In genomic region chr20:49277786-49278035, GRCh38 we compare ENCODE assay signal across 8 cellular contexts. TPM values are rescaled to one million over a fixed set of nuclear protein-coding genes. Genes with fewer than 3 reads are reported as not detected.
DNase-seq lines count a peak whose midpoint lies in the region; ATAC-seq and TF ChIP-seq lines count a peak whose summit lies in the region.

No MANE protein-coding gene starts in this region.

- H3K9me3 ChIP-seq in WERI-Rb-1 (ENCODE audit: severe bottlenecking) (peaks cover 12% of the 10 kb centered on the region), gastroesophageal sphincter (peaks cover 0 to 13% (median 0%) of the 10 kb centered on the region in 3 donors)

- 0% methylated on average over 8 of the region's 22 CpGs; no CpG with 5 or more reads in 1 of the 2 donors for WGBS in gastroesophageal sphincter (ENCODE audit: low coverage in 1 of 2), 2 donors

- ATAC-seq in gastroesophageal sphincter, result no peak

- peak overlapping the region; percentile 90 for H3K27ac ChIP-seq in WERI-Rb-1
- H3K27ac ChIP-seq in gastroesophageal sphincter, result peak overlapping the region; percentile 63 to 97 (median 96)
- H3K27ac ChIP-seq in skin epidermis, result peak overlapping the region; percentile 90 to 100 (median 98)

- TF ChIP-seq CTCF in WERI-Rb-1 (IDR thresholded peaks at IDR 0.05; ENCODE audit: low read depth, low read length) (no peak), gastroesophageal sphincter (IDR thresholded peaks at IDR 0.05) (no peak)

- H3K36me3 ChIP-seq in WERI-Rb-1 (peaks cover 73% of the 10 kb centered on the region), gastroesophageal sphincter (peaks cover 8 to 58% of the 10 kb centered on the region in 2 donors)

- DNase-seq in WERI-Rb-1 (no peak), hypothalamus (lab: John Stamatoyannopoulos, UW) (no peak), kidney glomerular epithelial cell (lab: John Stamatoyannopoulos, UW) (no peak), DMS79 treated with DMSO at 0.1 percent for 48 hours (lab: John Stamatoyannopoulos, UW) (no peak)
- DNase-seq in activated CD8-positive, alpha-beta memory T cell treated with anti-CD3 and anti-CD28 coated beads, Interleukin-2, amount 50 U/mL, for 4 hours, result no peak

- TF ChIP-seq POLR2A in GM19099 (IDR thresholded peaks at IDR 0.05; ENCODE audit: extremely low read depth, insufficient read length, low read depth) (peak; percentile 80), gastroesophageal sphincter (IDR thresholded peaks at IDR 0.05) (no peak)

- no peaks in the 10 kb centered on the region for H3K27me3 ChIP-seq in WERI-Rb-1 (ENCODE audit: insufficient read depth, low read depth, severe bottlenecking)
- H3K27me3 ChIP-seq in gastroesophageal sphincter, result no peaks in the 10 kb centered on the region

- H3K4me3 ChIP-seq in WERI-Rb-1 (ENCODE audit: low read depth, low read length) (peak overlapping the region; percentile 94), gastroesophageal sphincter (peak overlapping the region; percentile 80 to 98), skin epidermis (peak overlapping the region; percentile 57 to 96 (median 83))

- H3K4me1 ChIP-seq in gastroesophageal sphincter, result peaks cover 0 to 79% (median 16%) of the 10 kb centered on the region in 3 donors

- TF ChIP-seq EP300 in gastroesophageal sphincter (IDR thresholded peaks at IDR 0.05), result no peak

RNA-seq across cellular contexts. Expression of gene ZNFX1, which starts 0.1 kb away (rescaled TPM):
- 10 to 100 TPM; 36.2 to 46.6 (median 41.5) TPM for total RNA-seq in gastroesophageal sphincter

RNA-seq across cellular contexts. Expression of gene DDX27, which starts 58.5 kb away (rescaled TPM):
- total RNA-seq in gastroesophageal sphincter, result 10 to 100 TPM; 22.3 to 32.5 (median 29.8) TPM
